ENCODE assay signal across 14 cellular contexts in the genomic region with DNA sequence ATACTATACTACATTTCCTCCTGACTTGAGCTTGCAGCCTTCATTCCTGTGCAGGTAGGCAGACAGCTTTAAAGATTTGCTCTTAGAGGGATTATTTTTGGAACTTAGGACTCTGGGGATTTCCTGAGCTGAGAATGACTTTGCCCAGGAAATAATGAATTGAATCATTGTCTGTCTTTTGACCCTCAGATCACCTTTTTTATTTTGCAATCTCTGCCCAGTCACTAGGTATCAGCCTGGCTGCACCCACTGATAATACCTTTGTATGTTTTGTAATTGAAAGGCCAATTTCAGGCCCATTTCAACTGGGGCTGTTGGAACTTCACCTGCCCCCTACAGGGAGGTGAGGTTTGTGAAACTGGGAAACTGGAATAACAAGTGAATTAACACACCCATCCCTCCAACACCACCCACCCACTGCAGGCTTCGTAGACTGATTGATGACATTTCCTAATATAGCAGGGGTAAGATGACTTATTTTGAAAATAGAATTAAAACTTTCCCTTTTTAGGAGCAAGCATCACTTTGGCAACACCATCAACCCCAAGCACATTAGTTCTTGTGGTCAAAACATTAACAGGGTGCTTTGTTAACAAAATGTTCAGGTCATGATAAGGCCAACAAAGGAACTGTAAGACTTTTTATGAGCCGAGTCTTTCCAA.
DNase-seq lines count a peak whose midpoint lies in the region; ATAC-seq, FAIRE-seq and TF ChIP-seq lines count a peak whose summit lies in the region.
"Had no signal": no experiment of that assay in that cellular context is flagged by ENCODE, and none has a peak within 500 bp of the region (broad histone marks: within the 10 kb centered on the region; RNA-seq: fewer than 3 reads in every experiment).

No MANE protein-coding gene starts in this region.

- no peaks in the 10 kb centered on the region for H3K4me1 ChIP-seq in K562 (replicated peaks in 1 of 2; ENCODE audit: control insufficient read depth in 2 of 2, insufficient read depth in 2 of 2, low read length in 2 of 2)
- H3K4me1 ChIP-seq in gastroesophageal sphincter: peaks cover 0 to 48% (median 0%) of the 10 kb centered on the region in 3 donors
- no peaks in the 10 kb centered on the region for H3K4me1 ChIP-seq in adrenal gland (replicated peaks in 1 of 2)
- H3K4me1 ChIP-seq: transverse colon had no signal

- TF ChIP-seq CTCF in GM12865 (IDR thresholded peaks at IDR 0.05; ENCODE audit: insufficient read depth, low read depth, low read length, missing control alignments): no peak
- no peak for TF ChIP-seq CTCF in K562 (IDR thresholded peaks at IDR 0.05 in 2 of 3, conservative IDR thresholded peaks at IDR 0.05 in 1 of 3; ENCODE audit: insufficient read depth in 2 of 3, low read depth in 1 of 3, low read length in 3 of 3)
- no peak for TF ChIP-seq CTCF in gastroesophageal sphincter (IDR thresholded peaks at IDR 0.05)
- TF ChIP-seq CTCF in adrenal gland (IDR thresholded peaks at IDR 0.05): no peak

- H3K27ac ChIP-seq in K562 (ENCODE audit: extremely low read depth, low read depth, low read length): no peak overlapping the region
- H3K27ac ChIP-seq in gastroesophageal sphincter: peak overlapping the region in 1 of 4 donors; percentile 64
- no peak overlapping the region for H3K27ac ChIP-seq in adrenal gland
- H3K27ac ChIP-seq: transverse colon had no signal

- H3K9me3 ChIP-seq in K562 (replicated peaks; ENCODE audit: control insufficient read depth, insufficient read depth, low read depth, low read length) (no peaks in the 10 kb centered on the region), gastroesophageal sphincter (no peaks in the 10 kb centered on the region), adrenal gland (replicated peaks in 1 of 3) (no peaks in the 10 kb centered on the region)
- H3K9me3 ChIP-seq: transverse colon had no signal

- CTCF ChIA-PET in K562 (lab: Yijun Ruan, JAX; ENCODE audit: low intra/inter-chr PET ratio): interaction anchor here (0.6 kb wide), 1 partner anchor 627 kb away, joined by 3 read pairs; no protein-coding TSS in a partner anchor

- TF ChIP-seq POLR2A in K562 (conservative IDR thresholded peaks at IDR 0.05): no peak
- no peak for TF ChIP-seq POLR2A in gastroesophageal sphincter (IDR thresholded peaks at IDR 0.05)
- TF ChIP-seq POLR2A in adrenal gland (IDR thresholded peaks at IDR 0.05): no peak

- ATAC-seq in HG03060 (IDR thresholded peaks at IDR 0.05; ENCODE audit: low read depth, unreplicated experiment) (peak; percentile 33), K562 (no peak; the same call in 1 of the 3 replicates), left colon (peak; percentile 52), gastroesophageal sphincter (no peak), HG03571 (IDR thresholded peaks at IDR 0.05; ENCODE audit: unreplicated experiment) (no peak), GM18873 (IDR thresholded peaks at IDR 0.05; ENCODE audit: low FRiP score, unreplicated experiment) (no peak)

- TF ChIP-seq EP300 in K562 (IDR thresholded peaks at IDR 0.05; ENCODE audit: low read length) (no peak), gastroesophageal sphincter (IDR thresholded peaks at IDR 0.05) (no peak)

- H3K36me3 ChIP-seq in K562 (ENCODE audit: control insufficient read depth, insufficient read depth, low read length): no peaks in the 10 kb centered on the region
- H3K36me3 ChIP-seq in gastroesophageal sphincter: no peaks in the 10 kb centered on the region
- no peaks in the 10 kb centered on the region for H3K36me3 ChIP-seq in adrenal gland (replicated peaks in 1 of 2)
- H3K36me3 ChIP-seq: transverse colon had no signal

- 49% methylated on average over 2 of the region's 2 CpGs for WGBS in K562 (ENCODE audit: insufficient coverage, low coverage, missing lambda C conversion rate)
- WGBS in gastroesophageal sphincter (ENCODE audit: low coverage in 1 of 2), 2 donors: 6 to 53% methylated on average over 2 of the region's 2 CpGs
- WGBS in adrenal gland, 4 donors: 77 to 86% (median 80%) methylated on average over 2 of the region's 2 CpGs

- no peak for TF ChIP-seq RAD21 in K562 (CRISPR knock-in tag; conservative IDR thresholded peaks at IDR 0.05 in 1 of 2, IDR thresholded peaks at IDR 0.05 in 1 of 2)

- H3K79me2 ChIP-seq in K562 (ENCODE audit: control insufficient read depth, insufficient read depth, low read length): no peaks in the 10 kb centered on the region

- BruUV-seq in K562 (replicated peaks; lab: Mats Ljungman, UMichigan): no TSS peak

- H3K27me3 ChIP-seq in K562 (ENCODE audit: control insufficient read depth in 2 of 2, insufficient read depth in 2 of 2, low read length in 2 of 2) (no peaks in the 10 kb centered on the region), gastroesophageal sphincter (no peaks in the 10 kb centered on the region), adrenal gland (no peaks in the 10 kb centered on the region)
- H3K27me3 ChIP-seq: transverse colon had no signal

- H3K9me1 ChIP-seq in K562 (ENCODE audit: control insufficient read depth, insufficient read depth, low read length): no peaks in the 10 kb centered on the region

- H3K4me3 ChIP-seq in GM12865 (ENCODE audit: low read depth, low read length): no peak overlapping the region
- H3K4me3 ChIP-seq in K562: no peak overlapping the region
- H3K4me3 ChIP-seq in gastroesophageal sphincter: no peak overlapping the region
- no peak overlapping the region for H3K4me3 ChIP-seq in adrenal gland
- H3K4me3 ChIP-seq: transverse colon had no signal

- H2AFZ ChIP-seq in K562 (ENCODE audit: low read depth, low read length): no peak overlapping the region

- no peak for FAIRE-seq in K562 (lab: Jason Lieb, UNC)

- no peak overlapping the region for H3K4me2 ChIP-seq in K562 (ENCODE audit: insufficient read depth, low read length)

- DNase-seq in GM12865 (ENCODE audit: low read depth) (peak; percentile 22), K562 (ENCODE audit: extremely low read depth in 1 of 4, low spot score in 3 of 4) (no peak), left colon (no peak), adrenal gland (no peak)
- DNase-seq: DND-41; effector memory CD4-positive, alpha-beta T cell; NCI-H345; RPMI8226; T-helper 9 cell; transverse colon had no signal

- H4K20me1 ChIP-seq in K562 (replicated peaks; ENCODE audit: control insufficient read depth, insufficient read depth, low read length): no peaks in the 10 kb centered on the region

- in situ Hi-C loops in K562 (cut with MboI): no loop called here

- POLR2A ChIA-PET in K562 (lab: Yijun Ruan, JAX): no interaction called here

- intact Hi-C loops in K562 (cut with micrococcal nuclease) (no loop called here), left colon (cut with DNase I, micrococcal nuclease) (no loop called here), adrenal gland (cut with DNase I) (no loop called here)

- no peak overlapping the region for H3K9ac ChIP-seq in K562 (ENCODE audit: insufficient read depth in 1 of 2, low read depth in 2 of 2, low read length in 2 of 2)

TF ChIP-seq in K562, 482 proteins besides CTCF, POLR2A, EP300 and RAD21:
- TF ChIP-seq NONO (IDR thresholded peaks at IDR 0.05; ENCODE audit: low read depth in 2 of 2, low read length in 1 of 2): no peak
- TF ChIP-seq TCF3 (CRISPR knock-in tag; IDR thresholded peaks at IDR 0.05): peak; percentile 51

Comparison
In these comparisons a context has a peak if more than half of its experiments do, and no peak if none do; other contexts are left out.
1. ATAC-seq: peak in HG03060 (single experiment) and left colon (single experiment); none in K562 (single experiment), gastroesophageal sphincter (single experiment), HG03571 (single experiment) and GM18873 (single experiment).